1 cellular context compared by ENCODE assay signal in the genomic region with DNA sequence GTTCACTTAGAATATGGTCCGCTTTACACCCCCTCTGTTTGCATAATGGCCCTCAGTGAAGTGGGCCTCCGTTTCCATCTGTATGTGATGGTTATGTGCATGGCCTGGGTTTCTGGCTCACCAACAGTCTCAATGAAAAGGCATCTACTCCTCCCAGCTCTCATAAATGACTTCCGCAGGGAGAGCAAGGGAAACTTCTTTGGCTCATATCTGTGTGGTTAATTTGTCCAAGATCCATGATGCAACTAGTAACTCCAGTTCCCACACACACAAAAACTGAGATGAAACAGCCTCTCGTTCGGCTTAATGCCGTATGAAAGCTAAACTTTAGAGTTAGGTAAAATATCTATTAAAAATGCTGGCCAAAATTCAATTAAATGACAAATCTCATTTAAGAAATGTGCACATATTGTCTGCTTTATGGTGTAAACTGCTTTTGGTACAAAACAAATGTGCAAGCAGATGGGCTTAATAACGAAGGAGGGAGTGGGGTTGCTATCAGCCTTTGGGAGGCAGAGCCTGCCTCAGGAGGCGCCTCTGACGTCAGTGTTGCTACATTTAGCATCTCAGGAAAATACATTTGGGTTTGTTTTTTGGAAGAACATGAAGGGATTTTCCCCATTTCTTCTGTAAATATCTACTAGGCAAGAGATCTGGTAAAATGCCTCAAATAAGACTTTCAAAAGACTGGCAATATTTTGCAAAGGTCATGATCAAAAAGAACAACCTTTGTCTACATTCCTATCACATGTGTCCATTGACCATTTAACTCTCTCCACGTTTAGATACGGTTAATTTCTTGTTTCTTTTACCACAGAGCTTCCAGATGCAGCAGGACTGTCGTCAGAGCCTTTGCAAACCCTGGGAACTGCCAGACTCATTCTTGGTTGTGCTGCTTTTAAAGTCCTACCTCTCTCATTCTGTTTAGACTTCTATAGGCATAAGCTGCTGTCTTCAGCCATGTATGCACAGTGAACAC.
TF ChIP-seq lines count a peak whose summit lies in the region.

No MANE protein-coding gene starts in this region.

TF ChIP-seq in IMR-90, 13 proteins besides CTCF, POLR2A, EP300 and RAD21 (continued from another document):
- no peak for TF ChIP-seq CHD1 (IDR thresholded peaks at IDR 0.05; ENCODE audit: low read depth, low read length)
- TF ChIP-seq BHLHE40 (IDR thresholded peaks at IDR 0.05; ENCODE audit: low read depth, low read length): no peak
- TF ChIP-seq, protein P1, sequence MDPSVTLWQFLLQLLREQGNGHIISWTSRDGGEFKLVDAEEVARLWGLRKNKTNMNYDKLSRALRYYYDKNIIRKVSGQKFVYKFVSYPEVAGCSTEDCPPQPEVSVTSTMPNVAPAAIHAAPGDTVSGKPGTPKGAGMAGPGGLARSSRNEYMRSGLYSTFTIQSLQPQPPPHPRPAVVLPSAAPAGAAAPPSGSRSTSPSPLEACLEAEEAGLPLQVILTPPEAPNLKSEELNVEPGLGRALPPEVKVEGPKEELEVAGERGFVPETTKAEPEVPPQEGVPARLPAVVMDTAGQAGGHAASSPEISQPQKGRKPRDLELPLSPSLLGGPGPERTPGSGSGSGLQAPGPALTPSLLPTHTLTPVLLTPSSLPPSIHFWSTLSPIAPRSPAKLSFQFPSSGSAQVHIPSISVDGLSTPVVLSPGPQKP (IDR thresholded peaks at IDR 0.05; ENCODE audit: borderline replicate concordance, low read depth, low read length): no peak
- TF ChIP-seq SMC3 (IDR thresholded peaks at IDR 0.05; ENCODE audit: low read depth, low read length): no peak
- TF ChIP-seq FOS (IDR thresholded peaks at IDR 0.05; ENCODE audit: low read depth, low read length): no peak; the same call in 1 of the 2 replicates
